In genomic region chr12:105561981-105562726, GRCh38 we compare ENCODE assay signal across 9 cellular contexts.
DNase-seq lines count a peak whose midpoint lies in the region; ATAC-seq and TF ChIP-seq lines count a peak whose summit lies in the region.
"Had no signal": no experiment of that assay in that cellular context is flagged by ENCODE, and none has a peak within 500 bp of the region (broad histone marks: within the 10 kb centered on the region; RNA-seq: fewer than 3 reads in every experiment).

No MANE protein-coding gene starts in this region.

- TF ChIP-seq CTCF in fibroblast of lung (conservative IDR thresholded peaks at IDR 0.05 in 1 of 2, IDR thresholded peaks at IDR 0.05 in 1 of 2; ENCODE audit: low read depth in 1 of 2, low read length in 2 of 2): peak in 1 of 2 donors; percentile 18
- no peak for TF ChIP-seq CTCF in psoas muscle (IDR thresholded peaks at IDR 0.05)

- H3K9ac ChIP-seq in fibroblast of lung (ENCODE audit: insufficient read depth, low read length): no peak overlapping the region

- H3K9me3 Mint-ChIP-seq in activated T-cell treated with anti-CD3 and anti-CD28 coated beads, Interleukin-2, amount 50 U/mL, for 72 hours: no peaks in the 10 kb centered on the region
- H3K9me3 Mint-ChIP-seq: activated CD8-positive, alpha-beta T cell treated with anti-CD3 and anti-CD28 coated beads for 36 hours had no signal

- H3K27ac Mint-ChIP-seq in activated T-cell treated with anti-CD3 and anti-CD28 coated beads, Interleukin-2, amount 50 U/mL, for 72 hours: no peak overlapping the region
- H3K27ac Mint-ChIP-seq: activated CD8-positive, alpha-beta T cell treated with anti-CD3 and anti-CD28 coated beads for 36 hours had no signal

- H3K36me3 ChIP-seq in fibroblast of lung (ENCODE audit: control insufficient read depth, insufficient read depth, low read length) (no peaks in the 10 kb centered on the region), psoas muscle (ENCODE audit: insufficient read depth in 1 of 2, low read depth in 1 of 2) (no peaks in the 10 kb centered on the region)

- in situ Hi-C loops in G401 (cut with HindIII; ENCODE audit: low sequenced_read_pairs): no loop called here

- H3K27ac ChIP-seq in fibroblast of lung (ENCODE audit: insufficient read depth, low read length) (peak overlapping the region; percentile 51), psoas muscle (peak overlapping the region; percentile 77)

- intact Hi-C loops in psoas muscle (cut with DNase I): loop anchor here in 1 of 2 donors (10.0 kb wide), 1 partner anchor 573 kb away; the partner anchor contains the start of gene NUAK1

- H4K20me1 ChIP-seq in fibroblast of lung (ENCODE audit: control insufficient read depth, extremely low read depth, insufficient read depth, low read length): no peaks in the 10 kb centered on the region

- ATAC-seq in psoas muscle: peak; percentile 91 to 94 (median 92)
- no peak for ATAC-seq in activated T-cell treated with anti-CD3 and anti-CD28 coated beads, Interleukin-2, amount 50 U/mL, for 72 hours (replicated peaks in 1 of 2)
- ATAC-seq: activated CD8-positive, alpha-beta T cell treated with anti-CD3 and anti-CD28 coated beads for 36 hours had no signal

- H2AFZ ChIP-seq in fibroblast of lung (ENCODE audit: low read length): peak overlapping the region; percentile 10

- 24 to 36% (median 36%) methylated on average over 19 of the region's 19 CpGs for WGBS in psoas muscle, 3 donors

- peaks cover 16% of the 10 kb centered on the region for H3K27me3 Mint-ChIP-seq in activated T-cell treated with anti-CD3 and anti-CD28 coated beads, Interleukin-2, amount 50 U/mL, for 72 hours (ENCODE audit: low read depth)

- H3K36me3 Mint-ChIP-seq in activated T-cell treated with anti-CD3 and anti-CD28 coated beads, Interleukin-2, amount 50 U/mL, for 72 hours (ENCODE audit: insufficient read depth in 2 of 2): no peaks in the 10 kb centered on the region

- peak overlapping the region; percentile 46 for H3K4me2 ChIP-seq in fibroblast of lung (ENCODE audit: extremely low read depth, insufficient read depth, low read length)

- no peaks in the 10 kb centered on the region for H3K9me3 ChIP-seq in fibroblast of lung (ENCODE audit: control insufficient read depth, insufficient read depth, low read depth, low read length)
- H3K9me3 ChIP-seq in psoas muscle: no peaks in the 10 kb centered on the region

- DNase-seq in G401 (ENCODE audit: low spot score) (peak; percentile 35), NCI-H748 treated with DMSO at 0.1 percent for 48 hours (lab: John Stamatoyannopoulos, UW) (peak; percentile 82), fibroblast of lung (ENCODE audit: low read depth in 2 of 2) (peak; percentile 91), psoas muscle (peak; percentile 56 to 82), T-helper 1 cell (no peak), HUDEP-2 (lab: John Stamatoyannopoulos, UW; ENCODE audit: unreplicated experiment in 76 of 76) (no peak), GOT3 (lab: John Stamatoyannopoulos, UW) (no peak)
- DNase-seq in activated T-cell treated with anti-CD3 and anti-CD28 coated beads, Interleukin-2, amount 50 U/mL, for 72 hours: no peak
- DNase-seq: activated CD8-positive, alpha-beta T cell treated with anti-CD3 and anti-CD28 coated beads for 36 hours had no signal

- H3K4me3 ChIP-seq in fibroblast of lung (replicated peaks in 1 of 4; ENCODE audit: control extremely low read depth in 1 of 4, insufficient read depth in 1 of 4, low read depth in 3 of 4, low read length in 4 of 4) (peak overlapping the region in 2 of 4 experiments; percentile 14 to 41), psoas muscle (peak overlapping the region; percentile 54)

- H3K27me3 ChIP-seq in fibroblast of lung (ENCODE audit: control insufficient read depth, insufficient read depth, low read length) (no peaks in the 10 kb centered on the region), psoas muscle (ENCODE audit: insufficient read depth in 3 of 3, low read length in 2 of 3) (no peaks in the 10 kb centered on the region)

- H3K4me1 ChIP-seq in fibroblast of lung (ENCODE audit: control insufficient read depth, extremely low read depth, insufficient read depth, low read length) (no peaks in the 10 kb centered on the region), psoas muscle (peaks cover 10% of the 10 kb centered on the region)

- H3K4me1 Mint-ChIP-seq in activated T-cell treated with anti-CD3 and anti-CD28 coated beads, Interleukin-2, amount 50 U/mL, for 72 hours (ENCODE audit: low read depth): no peaks in the 10 kb centered on the region

- H3K79me2 ChIP-seq in fibroblast of lung (ENCODE audit: control insufficient read depth, insufficient read depth, low read length): no peaks in the 10 kb centered on the region

- no peak overlapping the region for H3K4me3 Mint-ChIP-seq in activated T-cell treated with anti-CD3 and anti-CD28 coated beads, Interleukin-2, amount 50 U/mL, for 72 hours
- H3K4me3 Mint-ChIP-seq: activated CD8-positive, alpha-beta T cell treated with anti-CD3 and anti-CD28 coated beads for 36 hours had no signal

Comparison
In these comparisons a context has a peak if more than half of its experiments do, and no peak if none do; other contexts are left out.
1. DNase-seq: peak in G401 (single experiment), NCI-H748 treated with DMSO at 0.1 percent for 48 hours (single experiment), fibroblast of lung (2 of 2) and psoas muscle (2 of 2); none in activated T-cell treated with anti-CD3 and anti-CD28 coated beads, Interleukin-2, amount 50 U/mL, for 72 hours (0 of 2), T-helper 1 cell (0 of 5), HUDEP-2 (0 of 76) and GOT3 (single experiment).
2. ATAC-seq: peak in psoas muscle (4 of 4); none in activated T-cell treated with anti-CD3 and anti-CD28 coated beads, Interleukin-2, amount 50 U/mL, for 72 hours (0 of 2).